8 cellular contexts compared by ENCODE assay signal in genomic region chrX:39855748-39856129, GRCh38.
DNase-seq lines count a peak whose midpoint lies in the region; ATAC-seq lines count a peak whose summit lies in the region.

No MANE protein-coding gene starts in this region.

- H3K27ac Mint-ChIP-seq in activated naive CD8-positive, alpha-beta T cell = peak overlapping the region; percentile 99
- peak overlapping the region; percentile 91 to 99 (median 97) for H3K27ac Mint-ChIP-seq in naive thymus-derived CD4-positive, alpha-beta T cell

- H3K27me3 Mint-ChIP-seq in activated naive CD8-positive, alpha-beta T cell = no peaks in the 10 kb centered on the region
- H3K27me3 Mint-ChIP-seq in naive thymus-derived CD4-positive, alpha-beta T cell = no peaks in the 10 kb centered on the region

- no peaks in the 10 kb centered on the region for H3K9me3 Mint-ChIP-seq in activated naive CD8-positive, alpha-beta T cell (ENCODE audit: low read depth)
- no peaks in the 10 kb centered on the region for H3K9me3 Mint-ChIP-seq in naive thymus-derived CD4-positive, alpha-beta T cell

- peak overlapping the region; percentile 87 for H3K4me3 Mint-ChIP-seq in activated naive CD8-positive, alpha-beta T cell
- peak overlapping the region; percentile 58 to 91 (median 80) for H3K4me3 Mint-ChIP-seq in naive thymus-derived CD4-positive, alpha-beta T cell

- peak overlapping the region; percentile 62 for H3K4me3 ChIP-seq in naive thymus-derived CD4-positive, alpha-beta T cell (ENCODE audit: low read length)

- peaks cover 66% of the 10 kb centered on the region for H3K4me1 Mint-ChIP-seq in activated naive CD8-positive, alpha-beta T cell (ENCODE audit: low read depth)
- H3K4me1 Mint-ChIP-seq in naive thymus-derived CD4-positive, alpha-beta T cell = peaks cover 22 to 80% (median 53%) of the 10 kb centered on the region in 7 donors

- peaks cover 34 to 38% of the 10 kb centered on the region in 2 donors for H3K4me1 ChIP-seq in naive thymus-derived CD4-positive, alpha-beta T cell (ENCODE audit: control insufficient read depth in 2 of 2, insufficient read depth in 2 of 2, low read length in 2 of 2)

- CTCF ChIA-PET in naive thymus-derived CD4-positive, alpha-beta T cell (lab: Charles Lee) = interaction anchor here (1.1 kb wide), 1 partner anchor 42 kb away, joined by 4 read pairs; no protein-coding TSS in a partner anchor

- DNase-seq in Daoy (ENCODE audit: low read depth) (peak; percentile 54), SW480 (ENCODE audit: low spot score) (peak; percentile 90), putamen (ENCODE audit: low spot score) (no peak), SK-N-DZ (ENCODE audit: low spot score) (no peak)
- DNase-seq in naive thymus-derived CD4-positive, alpha-beta T cell = peak in 8 of 9 donors; percentile 11 to 82 (median 31)

- H3K27ac ChIP-seq in KOPT-K1 (ENCODE audit: low read depth, low read length, poor library complexity, severe bottlenecking) = peak overlapping the region; percentile 98
- peak overlapping the region; percentile 80 for H3K27ac ChIP-seq in naive thymus-derived CD4-positive, alpha-beta T cell (ENCODE audit: low read depth, low read length)

- H3K36me3 Mint-ChIP-seq in activated naive CD8-positive, alpha-beta T cell = no peaks in the 10 kb centered on the region
- H3K36me3 Mint-ChIP-seq in naive thymus-derived CD4-positive, alpha-beta T cell = peaks cover 0 to 14% (median 0%) of the 10 kb centered on the region in 5 donors

- intact Hi-C loops in naive thymus-derived CD4-positive, alpha-beta T cell (cut with micrococcal nuclease) = loop anchor here (1.0 to 10.0 kb wide), 17 partner anchors 15 to 1053 kb away; partner anchors contain the start of genes BCOR (in 1 of the 2) and MID1IP1 (in 1 of the 2)

- no peaks in the 10 kb centered on the region for H3K9me3 ChIP-seq in KOPT-K1 (ENCODE audit: insufficient read depth, low read length, poor library complexity, severe bottlenecking)
- H3K9me3 ChIP-seq in naive thymus-derived CD4-positive, alpha-beta T cell (ENCODE audit: control insufficient read depth in 2 of 3, low read length in 3 of 3) = no peaks in the 10 kb centered on the region

- no peaks in the 10 kb centered on the region for H3K36me3 ChIP-seq in KOPT-K1 (ENCODE audit: insufficient read depth, low read length)
- no peaks in the 10 kb centered on the region for H3K36me3 ChIP-seq in naive thymus-derived CD4-positive, alpha-beta T cell (ENCODE audit: control insufficient read depth in 2 of 3, insufficient read depth in 3 of 3, low read length in 3 of 3)

- no peaks in the 10 kb centered on the region for H3K27me3 ChIP-seq in naive thymus-derived CD4-positive, alpha-beta T cell (ENCODE audit: control insufficient read depth in 2 of 2, insufficient read depth in 2 of 2, low read length in 2 of 2)

- peak; percentile 43 for ATAC-seq in GM21619 (IDR thresholded peaks at IDR 0.05; ENCODE audit: unreplicated experiment)
- ATAC-seq in naive thymus-derived CD4-positive, alpha-beta T cell = peak; percentile 72

- POLR2A ChIA-PET in naive thymus-derived CD4-positive, alpha-beta T cell (lab: Charles Lee) = interaction anchor here (0.6 to 1.9 kb wide), 9 partner anchors 9 to 582 kb away, joined by 3 to 6 read pairs (median 3); no protein-coding TSS in a partner anchor

Comparison
In these comparisons a context has a peak if more than half of its experiments do, and no peak if none do; other contexts are left out.
1. DNase-seq: peak in Daoy (single experiment), SW480 (single experiment) and naive thymus-derived CD4-positive, alpha-beta T cell (8 of 9); none in putamen (single experiment) and SK-N-DZ (single experiment).